Comparison of ENCODE assay signal across 10 cellular contexts in genomic region chr5:71924980-71925379, GRCh38.
DNase-seq lines count a peak whose midpoint lies in the region; ATAC-seq and TF ChIP-seq lines count a peak whose summit lies in the region.
"Had no signal": no experiment of that assay in that cellular context is flagged by ENCODE, and none has a peak within 500 bp of the region (broad histone marks: within the 10 kb centered on the region; RNA-seq: fewer than 3 reads in every experiment).

No MANE protein-coding gene starts in this region.

- H3K36me3 ChIP-seq in PC-9 (ENCODE audit: low read depth): no peaks in the 10 kb centered on the region; the same call in 1 of the 2 replicates
- H3K36me3 ChIP-seq in esophagus muscularis mucosa: no peaks in the 10 kb centered on the region

- peak overlapping the region; percentile 24; the same call in 1 of the 2 replicates for H2AFZ ChIP-seq in PC-9

- no peaks in the 10 kb centered on the region for H3K36me3 Mint-ChIP-seq in activated naive CD4-positive, alpha-beta T cell treated with anti-CD3 and anti-CD28 coated beads for 36 hours (ENCODE audit: low read depth)

- no peak for TF ChIP-seq POLR2A in esophagus muscularis mucosa (IDR thresholded peaks at IDR 0.05; ENCODE audit: low read depth)

- POLR2A ChIA-PET in PC-9 (lab: Charles Lee; ENCODE audit: unreplicated experiment): interaction anchor here (0.6 kb wide), 1 partner anchor 324 kb away, joined by 7 read pairs; no protein-coding TSS in a partner anchor

- H3K4me1 Mint-ChIP-seq in activated naive CD4-positive, alpha-beta T cell treated with anti-CD3 and anti-CD28 coated beads for 36 hours (ENCODE audit: low read depth): no peaks in the 10 kb centered on the region
- H3K4me1 Mint-ChIP-seq: T-helper 17 cell had no signal

- no TSS peak for BruUV-seq in PC-9 (replicated peaks; lab: Mats Ljungman, UMichigan)

- TF ChIP-seq EP300 in esophagus muscularis mucosa (IDR thresholded peaks at IDR 0.05): no peak

- peaks cover 11% of the 10 kb centered on the region for H3K9me3 Mint-ChIP-seq in activated naive CD4-positive, alpha-beta T cell treated with anti-CD3 and anti-CD28 coated beads for 36 hours

- H3K9me2 ChIP-seq in PC-9 (ENCODE audit: insufficient read depth): no peaks in the 10 kb centered on the region

- 44% methylated on average over 3 of the region's 3 CpGs for WGBS in esophagus muscularis mucosa

- TF ChIP-seq CTCF in PC-9 (conservative IDR thresholded peaks at IDR 0.05) (no peak), esophagus muscularis mucosa (IDR thresholded peaks at IDR 0.05) (no peak), retinal pigment epithelial cell (conservative IDR thresholded peaks at IDR 0.05; ENCODE audit: low read depth, low read length) (no peak)

- H3K27me3 ChIP-seq in PC-9 (ENCODE audit: insufficient read depth, low read depth): no peaks in the 10 kb centered on the region
- H3K27me3 ChIP-seq in esophagus muscularis mucosa: no peaks in the 10 kb centered on the region

- no peak overlapping the region for H3K4me3 Mint-ChIP-seq in activated naive CD4-positive, alpha-beta T cell treated with anti-CD3 and anti-CD28 coated beads for 36 hours
- H3K4me3 Mint-ChIP-seq: activated T-cell treated with anti-CD3 and anti-CD28 coated beads, Interleukin-2, amount 50 U/mL, for 24 hours; T-helper 17 cell had no signal

- H3K27ac ChIP-seq in PC-9 (peak overlapping the region; percentile 94), esophagus muscularis mucosa (replicated peaks in 1 of 4) (peak overlapping the region; percentile 58 to 64 (median 60))

- H3K9me3 ChIP-seq in PC-9 (ENCODE audit: insufficient read depth, low read depth) (peaks cover 12% of the 10 kb centered on the region), esophagus muscularis mucosa (peaks cover 0 to 12% (median 0%) of the 10 kb centered on the region in 4 donors)

- H3K79me2 ChIP-seq in PC-9 (ENCODE audit: low read depth): no peaks in the 10 kb centered on the region

- H4K20me1 ChIP-seq in PC-9 (ENCODE audit: insufficient read depth): no peaks in the 10 kb centered on the region

- H3K4me3 ChIP-seq in PC-9 (no peak overlapping the region), esophagus muscularis mucosa (no peak overlapping the region), retinal pigment epithelial cell (ENCODE audit: low read length) (no peak overlapping the region)

- H3K4me2 ChIP-seq in PC-9: peak overlapping the region; percentile 37

- no peak overlapping the region for H3K27ac Mint-ChIP-seq in activated naive CD4-positive, alpha-beta T cell treated with anti-CD3 and anti-CD28 coated beads for 36 hours
- H3K27ac Mint-ChIP-seq: activated T-cell treated with anti-CD3 and anti-CD28 coated beads, Interleukin-2, amount 50 U/mL, for 24 hours; T-helper 17 cell had no signal

- CTCF ChIA-PET in PC-9 (lab: Charles Lee): no interaction called here
- CTCF ChIA-PET in activated naive CD4-positive, alpha-beta T cell treated with anti-CD3 and anti-CD28 coated beads for 36 hours (lab: Charles Lee): no interaction called here

- DNase-seq in HT-29 (ENCODE audit: low spot score): peak; percentile 40
- DNase-seq in PC-9: no peak
- DNase-seq in esophagus muscularis mucosa (ENCODE audit: extremely low spot score): no peak
- peak; percentile 39 for DNase-seq in retinal pigment epithelial cell (ENCODE audit: low read depth)
- DNase-seq in NCI-H1694 (lab: John Stamatoyannopoulos, UW): no peak
- no peak for DNase-seq in activated naive CD4-positive, alpha-beta T cell treated with anti-CD3 and anti-CD28 coated beads for 36 hours
- DNase-seq: activated T-cell treated with anti-CD3 and anti-CD28 coated beads, Interleukin-2, amount 50 U/mL, for 24 hours; NCI-H2081 treated with DMSO at 0.1 percent for 48 hours; T-helper 17 cell had no signal

- H3K4me1 ChIP-seq in PC-9 (replicated peaks; ENCODE audit: insufficient read depth) (peaks cover 38% of the 10 kb centered on the region), esophagus muscularis mucosa (peaks cover 18 to 42% (median 36%) of the 10 kb centered on the region in 4 donors)

- intact Hi-C loops in PC-9 (cut with micrococcal nuclease; ENCODE audit: unreplicated experiment) (no loop called here), esophagus muscularis mucosa (cut with DNase I) (no loop called here)
- intact Hi-C loops in activated naive CD4-positive, alpha-beta T cell treated with anti-CD3 and anti-CD28 coated beads for 36 hours (cut with micrococcal nuclease): loop anchor here (5.0 kb wide), 1 partner anchor 143 kb away; no protein-coding TSS in a partner anchor

- peaks cover 11% of the 10 kb centered on the region for H3K27me3 Mint-ChIP-seq in activated naive CD4-positive, alpha-beta T cell treated with anti-CD3 and anti-CD28 coated beads for 36 hours (ENCODE audit: low read depth)

- peaks cover 12% of the 10 kb centered on the region for H3F3A ChIP-seq in PC-9 (ENCODE audit: insufficient read depth, low read depth)

- ATAC-seq in GM18867 (IDR thresholded peaks at IDR 0.05; ENCODE audit: unreplicated experiment): no peak
- ATAC-seq: T-helper 17 cell had no signal

Comparison
In these comparisons a context has a peak if more than half of its experiments do, and no peak if none do; other contexts are left out.
1. DNase-seq: peak in HT-29 (single experiment) and retinal pigment epithelial cell (single experiment); none in PC-9 (0 of 2), esophagus muscularis mucosa (single experiment), NCI-H1694 (single experiment) and activated naive CD4-positive, alpha-beta T cell treated with anti-CD3 and anti-CD28 coated beads for 36 hours (single experiment).